13 cellular contexts compared by ENCODE assay signal in genomic region chr11:2525941-2526807, GRCh38.
DNase-seq lines count a peak whose midpoint lies in the region; ATAC-seq, FAIRE-seq and TF ChIP-seq lines count a peak whose summit lies in the region.
"Had no signal": no experiment of that assay in that cellular context is flagged by ENCODE, and none has a peak within 500 bp of the region (broad histone marks: within the 10 kb centered on the region; RNA-seq: fewer than 3 reads in every experiment).

No MANE protein-coding gene starts in this region.

- peaks cover 28% of the 10 kb centered on the region for H3K4me1 ChIP-seq in body of pancreas
- H3K4me1 ChIP-seq in mucosa of rectum (ENCODE audit: control insufficient read depth in 2 of 2, insufficient read depth in 2 of 2, low read length in 2 of 2): peaks cover 26 to 37% of the 10 kb centered on the region in 2 donors

- no peak for ATAC-seq in body of pancreas
- ATAC-seq: HCT116 had no signal

- H3K36me3 ChIP-seq in body of pancreas (replicated peaks in 1 of 2; ENCODE audit: insufficient read depth in 1 of 2, low read depth in 2 of 2) (no peaks in the 10 kb centered on the region), mucosa of rectum (ENCODE audit: control insufficient read depth in 2 of 2, insufficient read depth in 2 of 2, low read length in 2 of 2) (peaks cover 0 to 7% of the 10 kb centered on the region in 2 donors)

- H3K9me3 ChIP-seq in body of pancreas: no peaks in the 10 kb centered on the region
- H3K9me3 ChIP-seq in mucosa of rectum (ENCODE audit: control insufficient read depth in 2 of 2, low read length in 2 of 2): no peaks in the 10 kb centered on the region
- H3K9me3 ChIP-seq: neutrophil had no signal

- H3K4me3 ChIP-seq in body of pancreas (no peak overlapping the region), mucosa of rectum (ENCODE audit: low read length in 2 of 2) (no peak overlapping the region)

- peak; percentile 1 for DNase-seq in stimulated activated CD4-positive, alpha-beta T cell treated with anti-CD3 and anti-CD28 coated beads, Interleukin-4, amount 100 ng/mL, for 1 hour
- DNase-seq in stimulated activated CD4-positive, alpha-beta T cell treated with anti-CD3 and anti-CD28 coated beads, Interleukin-12 subunit alpha, Interleukin-12 subunit beta, amount 100 ng/mL, for 4 hours: no peak
- DNase-seq in body of pancreas: peak in 3 of 4 donors; percentile 5 to 12 (median 11)
- no peak for DNase-seq in GM19239 (ENCODE audit: insufficient read length, low spot score)
- no peak for DNase-seq in GM13976 (ENCODE audit: low spot score)
- DNase-seq in H4 (ENCODE audit: low spot score): no peak
- no peak for DNase-seq in T1000 (lab: John Stamatoyannopoulos, UW)
- DNase-seq: cortex of kidney, NCI-H1436 treated with DMSO at 0.1 percent for 48 hours had no signal

- intact Hi-C loops in body of pancreas (cut with DNase I): loop anchor here (10.0 kb wide), 1 partner anchor 221 kb away; the partner anchor contains the start of genes C11orf21 and TSPAN32

- no peak for TF ChIP-seq POLR2A in body of pancreas (IDR thresholded peaks at IDR 0.05)

- FAIRE-seq in GM19239 (lab: Jason Lieb, UNC): no peak

- WGBS in body of pancreas, 2 donors: 78 to 89% methylated on average over 15 of the region's 15 CpGs

- H3K9ac ChIP-seq in mucosa of rectum (ENCODE audit: low read depth in 1 of 2, low read length in 2 of 2): peak overlapping the region; percentile 58 to 65

- in situ Hi-C loops in GM13976 (cut with MboI; ENCODE audit: low sequenced_read_pairs, unreplicated experiment): no loop called here

- H3K27ac ChIP-seq in body of pancreas (peak overlapping the region in 2 of 4 donors; percentile 28 to 59), mucosa of rectum (ENCODE audit: low read depth in 2 of 2, low read length in 2 of 2) (peak overlapping the region; percentile 74 to 81)
- H3K27ac ChIP-seq: HL-60, neutrophil had no signal

- H3K27me3 ChIP-seq in body of pancreas (no peaks in the 10 kb centered on the region), mucosa of rectum (ENCODE audit: control insufficient read depth in 2 of 2, insufficient read depth in 2 of 2, low read length in 2 of 2) (no peaks in the 10 kb centered on the region)

- TF ChIP-seq CTCF in body of pancreas (IDR thresholded peaks at IDR 0.05): no peak
- TF ChIP-seq CTCF in GM13976 (IDR thresholded peaks at IDR 0.05; ENCODE audit: borderline replicate concordance, control extremely low read depth, extremely low read depth, insufficient read depth, missing control alignments): no peak

Comparison
In these comparisons a context has a peak if more than half of its experiments do, and no peak if none do; other contexts are left out.
1. DNase-seq: peak in stimulated activated CD4-positive, alpha-beta T cell treated with anti-CD3 and anti-CD28 coated beads, Interleukin-4, amount 100 ng/mL, for 1 hour (single experiment) and body of pancreas (3 of 4); none in stimulated activated CD4-positive, alpha-beta T cell treated with anti-CD3 and anti-CD28 coated beads, Interleukin-12 subunit alpha, Interleukin-12 subunit beta, amount 100 ng/mL, for 4 hours (single experiment), GM19239 (single experiment), GM13976 (single experiment), H4 (single experiment) and T1000 (single experiment).